ENCODE assay signal across 1 cellular context in genomic region chr6:42050011-42050896, GRCh38.
TF ChIP-seq lines count a peak whose summit lies in the region.

Gene TAF8 (plus strand): TSS chr6:42050524. CDS start chr6:42050542, 18 bp downstream.

TF ChIP-seq in HepG2, 621 proteins besides CTCF, POLR2A, EP300 and RAD21 (continued from another document and continues in another):
- TF ChIP-seq ZFP41 (CRISPR knock-in tag; IDR thresholded peaks at IDR 0.05; ENCODE audit: borderline replicate concordance) (peak; percentile 64; the same call in 1 of the 2 replicates), ZNF33B (CRISPR knock-in tag; IDR thresholded peaks at IDR 0.05) (no peak; the same call in 1 of the 2 replicates), SMYD3 (CRISPR knock-in tag; IDR thresholded peaks at IDR 0.05) (peak; percentile 83; the same call in 1 of the 2 replicates), NR2C2 (CRISPR knock-in tag; IDR thresholded peaks at IDR 0.05; ENCODE audit: borderline replicate concordance) (peak; percentile 93), ZNF749 (CRISPR knock-in tag; IDR thresholded peaks at IDR 0.05; ENCODE audit: borderline replicate concordance) (0 out of 2 replicates have a peak, but pooled peaks have one; percentile 32), ZSCAN31 (CRISPR knock-in tag; IDR thresholded peaks at IDR 0.05; ENCODE audit: low read depth) (0 out of 2 replicates have a peak, but pooled peaks have one; percentile 28), ZNF720 (CRISPR knock-in tag; IDR thresholded peaks at IDR 0.05) (0 out of 2 replicates have a peak, but pooled peaks have one; percentile 48), TEAD3 (CRISPR knock-in tag; optimal IDR thresholded peaks at IDR 0.05; ENCODE audit: borderline replicate concordance) (peak; percentile 4), ZNF331 (CRISPR knock-in tag; IDR thresholded peaks at IDR 0.05) (peak; percentile 15; the same call in 1 of the 2 replicates), HDAC6 (IDR thresholded peaks at IDR 0.05; ENCODE audit: low read depth, low read length) (no peak), IRX3 (CRISPR knock-in tag; IDR thresholded peaks at IDR 0.05; ENCODE audit: borderline replicate concordance, low read depth) (peak; percentile 88; the same call in 1 of the 2 replicates), ZFP36L2 (CRISPR knock-in tag; IDR thresholded peaks at IDR 0.05) (no peak), THAP8 (CRISPR knock-in tag; IDR thresholded peaks at IDR 0.05; ENCODE audit: borderline replicate concordance) (peak; percentile 60; the same call in 1 of the 2 replicates), EHMT2 (IDR thresholded peaks at IDR 0.05; ENCODE audit: borderline replicate concordance, low read depth, low read length) (no peak), THRA (CRISPR knock-in tag; IDR thresholded peaks at IDR 0.05; ENCODE audit: borderline replicate concordance) (no peak; the same call in 1 of the 2 replicates), CBX2 (IDR thresholded peaks at IDR 0.05; ENCODE audit: low read depth, low read length) (no peak), CBX2 (CRISPR knock-in tag; IDR thresholded peaks at IDR 0.05; ENCODE audit: low read depth) (no peak), CAMTA2 (CRISPR knock-in tag; IDR thresholded peaks at IDR 0.05; ENCODE audit: borderline replicate concordance) (peak; percentile 95; the same call in 1 of the 2 replicates), ZNF580 (CRISPR knock-in tag; IDR thresholded peaks at IDR 0.05; ENCODE audit: borderline replicate concordance, low read depth) (peak; percentile 74; the same call in 1 of the 2 replicates), GLMP (CRISPR knock-in tag; IDR thresholded peaks at IDR 0.05; ENCODE audit: borderline replicate concordance) (no peak), CENPT (CRISPR knock-in tag; IDR thresholded peaks at IDR 0.05; ENCODE audit: low read depth) (no peak), KDM5A (IDR thresholded peaks at IDR 0.05; ENCODE audit: borderline replicate concordance, low read length) (peak; percentile 91), AFF4 (CRISPR knock-in tag; IDR thresholded peaks at IDR 0.05) (no peak), ZBTB2 (CRISPR knock-in tag; IDR thresholded peaks at IDR 0.05; ENCODE audit: low read depth) (no peak), ZNF781 (CRISPR knock-in tag; IDR thresholded peaks at IDR 0.05; ENCODE audit: borderline replicate concordance, not compliant biosample characterization) (peak; percentile 92), ZBTB37 (CRISPR knock-in tag; IDR thresholded peaks at IDR 0.05) (no peak; the same call in 1 of the 2 replicates), FOXJ3 (CRISPR knock-in tag; IDR thresholded peaks at IDR 0.05; ENCODE audit: borderline replicate concordance) (peak; percentile 75; the same call in 1 of the 2 replicates), HOMEZ (CRISPR knock-in tag; IDR thresholded peaks at IDR 0.05; ENCODE audit: low read depth) (no peak), SIN3B (IDR thresholded peaks at IDR 0.05; ENCODE audit: low read length) (peak; percentile 74), ZNF570 (CRISPR knock-in tag; IDR thresholded peaks at IDR 0.05; ENCODE audit: borderline replicate concordance) (no peak), ZBTB7A (CRISPR knock-in tag; IDR thresholded peaks at IDR 0.05) (no peak), ERF (CRISPR knock-in tag; IDR thresholded peaks at IDR 0.05) (peak; percentile 87), ZNF317 (CRISPR knock-in tag; IDR thresholded peaks at IDR 0.05) (peak; percentile 72), RERE (CRISPR knock-in tag; IDR thresholded peaks at IDR 0.05; ENCODE audit: low read depth) (peak; percentile 43), SOX6 (IDR thresholded peaks at IDR 0.05) (no peak), SOX6 (CRISPR knock-in tag; IDR thresholded peaks at IDR 0.05) (peak; percentile 46; the same call in 1 of the 2 replicates), ZNF235 (CRISPR knock-in tag; IDR thresholded peaks at IDR 0.05; ENCODE audit: borderline replicate concordance) (peak; percentile 85; the same call in 1 of the 2 replicates), ZNF839 (CRISPR knock-in tag; IDR thresholded peaks at IDR 0.05; ENCODE audit: borderline replicate concordance) (no peak), FOXO1 (CRISPR knock-in tag; IDR thresholded peaks at IDR 0.05) (peak; percentile 45), MYNN (CRISPR knock-in tag; IDR thresholded peaks at IDR 0.05; ENCODE audit: low read depth) (peak; percentile 61; the same call in 1 of the 2 replicates), KLF15 (CRISPR knock-in tag; IDR thresholded peaks at IDR 0.05; ENCODE audit: borderline replicate concordance) (peak; percentile 89), NR2F2 (IDR thresholded peaks at IDR 0.05; ENCODE audit: borderline replicate concordance, low read depth) (peak; percentile 43; the same call in 1 of the 2 replicates), ZNF883 (CRISPR knock-in tag; IDR thresholded peaks at IDR 0.05; ENCODE audit: not compliant biosample characterization) (no peak)
